ENCODE assay signal across 9 cellular contexts in the genomic region with DNA sequence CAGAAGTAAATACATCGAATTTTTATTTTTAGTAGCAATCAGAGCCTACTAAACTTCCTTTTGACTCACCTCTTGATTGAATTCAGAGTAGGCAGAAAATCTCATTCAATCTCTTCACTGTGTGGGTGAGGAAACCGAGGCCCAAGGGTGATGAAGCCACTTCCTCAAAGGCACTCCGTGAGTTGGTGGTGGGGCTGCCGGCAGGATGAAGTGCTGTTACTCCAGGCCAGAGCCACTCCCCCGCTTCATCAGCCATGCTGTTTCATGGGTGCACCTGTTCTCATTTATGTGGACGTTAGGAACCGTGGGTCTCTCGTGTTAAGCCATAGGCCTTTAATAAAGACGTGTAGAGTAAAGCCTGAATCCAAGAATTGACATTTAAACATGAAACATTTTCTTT. TPM values are rescaled to one million over a fixed set of nuclear protein-coding genes. Genes with fewer than 3 reads are reported as not detected.
DNase-seq lines count a peak whose midpoint lies in the region; ATAC-seq and TF ChIP-seq lines count a peak whose summit lies in the region.
"Had no signal": no experiment of that assay in that cellular context is flagged by ENCODE, and none has a peak within 500 bp of the region (broad histone marks: within the 10 kb centered on the region; RNA-seq: fewer than 3 reads in every experiment).

No MANE protein-coding gene starts in this region.

- no peaks in the 10 kb centered on the region for H3K27me3 Mint-ChIP-seq in CD4-positive, alpha-beta T cell

- DNase-seq in CD4-positive, alpha-beta T cell: peak in 7 of 10 experiments; percentile 27 to 47 (median 33)
- DNase-seq in activated CD4-positive, alpha-beta T cell treated with anti-CD3 and anti-CD28 coated beads for 48 hours: peak; percentile 80
- DNase-seq in myocyte (ENCODE audit: low read depth) (peak; percentile 7), occipital lobe (lab: John Stamatoyannopoulos, UW) (no peak), NCI-H446 (lab: John Stamatoyannopoulos, UW) (no peak), HuH-7 (ENCODE audit: low spot score) (no peak), testis (no peak)
- DNase-seq: AML-193 had no signal

- H3K4me1 ChIP-seq in testis: no peaks in the 10 kb centered on the region

- peak; percentile 77 for ATAC-seq in CD4-positive, alpha-beta T cell (ENCODE audit: poor library complexity)
- peak; percentile 68 for ATAC-seq in HG03039 (IDR thresholded peaks at IDR 0.05; ENCODE audit: unreplicated experiment)

- 79 to 89% methylated on average over 9 of the region's 9 CpGs for WGBS in testis, 2 donors

- no peak overlapping the region for H3K4me3 ChIP-seq in testis

- intact Hi-C loops in CD4-positive, alpha-beta T cell (cut with DNase I, micrococcal nuclease): no loop called here
- intact Hi-C loops in testis (cut with DNase I; ENCODE audit: low total_unique reads): no loop called here

- peak overlapping the region; percentile 65 for H3K4me3 Mint-ChIP-seq in CD4-positive, alpha-beta T cell

- TF ChIP-seq POLR2A in testis (IDR thresholded peaks at IDR 0.05): no peak

- no peaks in the 10 kb centered on the region for H3K9me3 ChIP-seq in CD4-positive, alpha-beta T cell (ENCODE audit: control insufficient read depth, low read length)
- no peaks in the 10 kb centered on the region for H3K9me3 ChIP-seq in testis

- TF ChIP-seq CTCF in CD4-positive, alpha-beta T cell (IDR thresholded peaks at IDR 0.05): no peak
- no peak for TF ChIP-seq CTCF in testis (IDR thresholded peaks at IDR 0.05)

- POLR2A ChIA-PET in CD4-positive, alpha-beta T cell (lab: Charles Lee): interaction anchor here (1.0 to 1.9 kb wide), 2 partner anchors 11 to 13 kb away, joined by 3 to 10 read pairs; a partner anchor contains a TSS

- no peaks in the 10 kb centered on the region for H3K36me3 ChIP-seq in testis (ENCODE audit: low read depth, missing control alignments)

- peaks cover 19% of the 10 kb centered on the region for H3K36me3 Mint-ChIP-seq in CD4-positive, alpha-beta T cell (ENCODE audit: low read depth)

- no peaks in the 10 kb centered on the region for H3K9me3 Mint-ChIP-seq in CD4-positive, alpha-beta T cell

- H3K27me3 ChIP-seq in CD4-positive, alpha-beta T cell (ENCODE audit: control insufficient read depth, insufficient read depth, low read length): no peaks in the 10 kb centered on the region
- no peaks in the 10 kb centered on the region for H3K27me3 ChIP-seq in testis

- peaks cover 40% of the 10 kb centered on the region for H3K4me1 Mint-ChIP-seq in CD4-positive, alpha-beta T cell (ENCODE audit: low read depth)

- H3K27ac ChIP-seq in CD4-positive, alpha-beta T cell (ENCODE audit: low read depth, low read length): no peak overlapping the region
- no peak overlapping the region for H3K27ac ChIP-seq in testis

- CTCF ChIA-PET in CD4-positive, alpha-beta T cell (lab: Charles Lee): no interaction called here

- peak overlapping the region; percentile 83 for H3K27ac Mint-ChIP-seq in CD4-positive, alpha-beta T cell

RNA-seq across cellular contexts. Expression of a gene that starts 13.2 kb away (rescaled TPM):
- 10 to 100 TPM; 14.6 to 16.2 TPM for total RNA-seq in CD4-positive, alpha-beta T cell
- total RNA-seq in myocyte (7.6 and 9.3 TPM in 2 replicates), occipital lobe (19.0 TPM), testis (10 to 100 TPM; 43.6 to 45.5 TPM)
- polyA plus RNA-seq in myocyte (2012): 7.0 TPM
- polyA plus RNA-seq in testis (ENCODE audit: insufficient read depth, low read depth, low replicate concordance): 42.2 TPM

RNA-seq across cellular contexts. Expression of a gene that starts 20.8 kb away (rescaled TPM):
- 10 to 100 TPM; 50.2 to 56.5 TPM for total RNA-seq in CD4-positive, alpha-beta T cell
- total RNA-seq in myocyte (55.8 and 59.6 TPM in 2 replicates), occipital lobe (56.9 TPM), testis (100 to 1,000 TPM; 100 to 116 TPM)
- polyA plus RNA-seq in myocyte (2012): 46.0 TPM
- polyA plus RNA-seq in testis (ENCODE audit: insufficient read depth, low read depth, low replicate concordance): 60.4 TPM

Comparison
In these comparisons a context has a peak if more than half of its experiments do, and no peak if none do; other contexts are left out.
1. DNase-seq: peak in CD4-positive, alpha-beta T cell (7 of 10), activated CD4-positive, alpha-beta T cell treated with anti-CD3 and anti-CD28 coated beads for 48 hours (single experiment) and myocyte (single experiment); none in occipital lobe (single experiment), NCI-H446 (0 of 2), HuH-7 (single experiment) and testis (single experiment).